In genomic region chr2:238439093-238439849, GRCh38 we compare ENCODE assay signal across 8 cellular contexts. TPM values are rescaled to one million over a fixed set of nuclear protein-coding genes. Genes with fewer than 3 reads are reported as not detected.
DNase-seq lines count a peak whose midpoint lies in the region; ATAC-seq, FAIRE-seq and TF ChIP-seq lines count a peak whose summit lies in the region.

No MANE protein-coding gene starts in this region.

- H3K9me3 Mint-ChIP-seq in natural killer cell treated with Interleukin-12 subunit alpha and Interleukin-12 subunit beta and Interleukin-15 and Interleukin-18, amount 100 ng/mL, for 72 hours, result no peaks in the 10 kb centered on the region

- POLR2A ChIA-PET in A549 (lab: Yijun Ruan, JAX), result no interaction called here

- peak overlapping the region; percentile 90 for H3K9ac ChIP-seq in mammary epithelial cell (ENCODE audit: insufficient read depth, low read length)

- intact Hi-C loops in mammary epithelial cell (cut with micrococcal nuclease), result loop anchor here (1.0 to 5.0 kb wide), 3 partner anchors 12 to 152 kb away; partner anchors contain the start of gene PER2

- H3K27ac ChIP-seq in A549, result peak overlapping the region; percentile 85 to 87
- peak overlapping the region; percentile 88 for H3K27ac ChIP-seq in SJSA1
- H3K27ac ChIP-seq in mammary epithelial cell (ENCODE audit: insufficient read depth, low read depth, low read length), result peak overlapping the region; percentile 97
- no peak overlapping the region for H3K27ac ChIP-seq in substantia nigra (ENCODE audit: low read depth, low read length, poor library complexity, severe bottlenecking)

- dilution Hi-C loops in mammary epithelial cell (cut with HindIII; ENCODE audit: low sequenced_read_pairs), result no loop called here

- ATAC-seq in A549, result peak; percentile 90 to 92
- ATAC-seq in natural killer cell treated with Interleukin-12 subunit alpha and Interleukin-12 subunit beta and Interleukin-15 and Interleukin-18, amount 100 ng/mL, for 72 hours, result peak in 1 of 2 donors; percentile 85
- no peak for ATAC-seq in GM21723 (IDR thresholded peaks at IDR 0.05; ENCODE audit: unreplicated experiment)

- no peaks in the 10 kb centered on the region for H3K27me3 Mint-ChIP-seq in natural killer cell treated with Interleukin-12 subunit alpha and Interleukin-12 subunit beta and Interleukin-15 and Interleukin-18, amount 100 ng/mL, for 72 hours

- TF ChIP-seq EP300 in A549 (IDR thresholded peaks at IDR 0.05), result peak; percentile 91 to 94; a peak in 3 of 5 replicates

- peaks cover 80% of the 10 kb centered on the region for H3K36me3 ChIP-seq in SJSA1
- H3K36me3 ChIP-seq in mammary epithelial cell (ENCODE audit: insufficient read depth, low read length), result peaks cover 12% of the 10 kb centered on the region

- H3K9me3 ChIP-seq in A549, result no peaks in the 10 kb centered on the region
- H3K9me3 ChIP-seq in SJSA1 (replicated peaks), result no peaks in the 10 kb centered on the region
- H3K9me3 ChIP-seq in mammary epithelial cell (replicated peaks; ENCODE audit: insufficient read depth, low read length), result no peaks in the 10 kb centered on the region

- H3K4me3 ChIP-seq in A549 (peak overlapping the region; percentile 12; the same call in 2 of the 3 replicates), SJSA1 (0 out of 2 replicates have a peak overlapping the region, but pooled peaks have one; percentile 3), mammary epithelial cell (replicated peaks in 1 of 3; ENCODE audit: insufficient read depth in 1 of 3, low read depth in 2 of 3, low read length in 3 of 3) (peak overlapping the region; percentile 6 to 29 (median 22))

- 48% methylated on average over 23 of the region's 23 CpGs for WGBS in A549 (ENCODE audit: missing lambda C conversion rate)
- WGBS in mammary epithelial cell (ENCODE audit: low coverage, missing lambda C conversion rate), result 3% methylated on average over 21 of the region's 23 CpGs

- TF ChIP-seq CTCF in A549 (IDR thresholded peaks at IDR 0.05) (no peak), mammary epithelial cell (conservative IDR thresholded peaks at IDR 0.05 in 1 of 2, IDR thresholded peaks at IDR 0.05 in 1 of 2; ENCODE audit: extremely low read depth in 1 of 2, insufficient read depth in 1 of 2, low read depth in 1 of 2, low read length in 2 of 2) (no peak)

- BruUV-seq in mammary epithelial cell (replicated peaks; lab: Mats Ljungman, UMichigan), result TSS peak; percentile 96

- peak in 1 of 2 experiments; percentile 33; a peak in 1 of 5 replicates for TF ChIP-seq RAD21 in A549 (conservative IDR thresholded peaks at IDR 0.05 in 1 of 2, IDR thresholded peaks at IDR 0.05 in 1 of 2)

- peak overlapping the region; percentile 63 for H3K4me2 ChIP-seq in A549
- H3K4me2 ChIP-seq in mammary epithelial cell (ENCODE audit: insufficient read depth, low read depth, low read length), result peak overlapping the region; percentile 66

- peaks cover 31% of the 10 kb centered on the region for H3K36me3 Mint-ChIP-seq in natural killer cell treated with Interleukin-12 subunit alpha and Interleukin-12 subunit beta and Interleukin-15 and Interleukin-18, amount 100 ng/mL, for 72 hours

- no peak for FAIRE-seq in A549 (lab: Jason Lieb, UNC)

- H3K4me3 Mint-ChIP-seq in natural killer cell treated with Interleukin-12 subunit alpha and Interleukin-12 subunit beta and Interleukin-15 and Interleukin-18, amount 100 ng/mL, for 72 hours, result peak overlapping the region; percentile 52

- H3K27me3 ChIP-seq in SJSA1 (replicated peaks) (no peaks in the 10 kb centered on the region), mammary epithelial cell (ENCODE audit: insufficient read depth, low read length) (no peaks in the 10 kb centered on the region)

- peaks cover 62% of the 10 kb centered on the region for H3K4me1 ChIP-seq in A549
- peaks cover 53% of the 10 kb centered on the region for H3K4me1 ChIP-seq in SJSA1 (replicated peaks)
- H3K4me1 ChIP-seq in mammary epithelial cell (ENCODE audit: insufficient read depth, low read length), result peaks cover 29% of the 10 kb centered on the region

- peak; percentile 55 to 91 for DNase-seq in A549 (ENCODE audit: low read depth in 1 of 2, low spot score in 1 of 2)
- DNase-seq in SJSA1 (ENCODE audit: low read depth in 1 of 2, low spot score in 2 of 2), result peak; percentile 90 to 94
- peak; percentile 100 for DNase-seq in mammary epithelial cell
- DNase-seq in natural killer cell treated with Interleukin-12 subunit alpha and Interleukin-12 subunit beta and Interleukin-15 and Interleukin-18, amount 100 ng/mL, for 72 hours (ENCODE audit: low spot score), result no peak
- DNase-seq in HUDEP-2 (lab: John Stamatoyannopoulos, UW; ENCODE audit: unreplicated experiment in 76 of 76), result no peak
- no peak for DNase-seq in substantia nigra (lab: John Stamatoyannopoulos, UW)
- no peak for DNase-seq in cortex of kidney (lab: John Stamatoyannopoulos, UW)

- H3K4me1 Mint-ChIP-seq in natural killer cell treated with Interleukin-12 subunit alpha and Interleukin-12 subunit beta and Interleukin-15 and Interleukin-18, amount 100 ng/mL, for 72 hours (ENCODE audit: low read depth in 2 of 2), result peaks cover 45 to 46% of the 10 kb centered on the region in 2 donors

- H2AFZ ChIP-seq in mammary epithelial cell (ENCODE audit: low read depth, low read length), result peak overlapping the region; percentile 65

- TF ChIP-seq POLR2A in A549 (IDR thresholded peaks at IDR 0.05; ENCODE audit: low read length), result no peak

- peak overlapping the region in 1 of 2 donors; percentile 61 for H3K27ac Mint-ChIP-seq in natural killer cell treated with Interleukin-12 subunit alpha and Interleukin-12 subunit beta and Interleukin-15 and Interleukin-18, amount 100 ng/mL, for 72 hours

- H3K79me2 ChIP-seq in mammary epithelial cell (ENCODE audit: insufficient read depth, low read length), result peaks cover 76% of the 10 kb centered on the region

- no peaks in the 10 kb centered on the region for H4K20me1 ChIP-seq in mammary epithelial cell (ENCODE audit: insufficient read depth, low read length)

- in situ Hi-C loops in mammary epithelial cell (cut with MboI; ENCODE audit: low sequenced_read_pairs in 2 of 2), result loop anchor here in 1 of 2 donors (10.0 kb wide), 1 partner anchor 154 kb away; the partner anchor contains the start of gene PER2

- CTCF ChIA-PET in A549 (lab: Yijun Ruan, JAX), result interaction anchor here (0.8 to 2.1 kb wide), 4 partner anchors 12 to 183 kb away, joined by 3 to 10 read pairs (median 4); no protein-coding TSS in a partner anchor
- CTCF ChIA-PET in mammary epithelial cell (lab: Charles Lee; ENCODE audit: low non-redundant PET), result no interaction called here

TF ChIP-seq in A549, 52 proteins besides CTCF, POLR2A, EP300 and RAD21 (continues in another document):
- TF ChIP-seq ZSCAN20 (CRISPR knock-in tag; IDR thresholded peaks at IDR 0.05) (no peak), JUN (IDR thresholded peaks at IDR 0.05) (peak; percentile 75 to 91; a peak in 4 of 5 replicates), HES2 (IDR thresholded peaks at IDR 0.05) (0 out of 2 replicates have a peak, but pooled peaks have one; percentile 7), NFE2L2 (conservative IDR thresholded peaks at IDR 0.05; ENCODE audit: low read length) (no peak), GATA3 (IDR thresholded peaks at IDR 0.05; ENCODE audit: borderline replicate concordance) (peak; percentile 87; the same call in 1 of the 2 replicates), HMGXB4 (CRISPR knock-in tag; IDR thresholded peaks at IDR 0.05; ENCODE audit: borderline replicate concordance) (no peak), E2F6 (IDR thresholded peaks at IDR 0.05; ENCODE audit: borderline replicate concordance, low read depth) (no peak), ZFP36 (IDR thresholded peaks at IDR 0.05; ENCODE audit: borderline replicate concordance, partially characterized antibody) (no peak), MAZ (IDR thresholded peaks at IDR 0.05; ENCODE audit: borderline replicate concordance, low read depth, low read length) (no peak), HEYL (CRISPR knock-in tag; IDR thresholded peaks at IDR 0.05) (0 out of 2 replicates have a peak, but pooled peaks have one; percentile 40), EHMT2 (IDR thresholded peaks at IDR 0.05; ENCODE audit: low read depth) (no peak), RNF2 (IDR thresholded peaks at IDR 0.05; ENCODE audit: borderline replicate concordance, low read depth) (no peak), NPAS2 (CRISPR knock-in tag; IDR thresholded peaks at IDR 0.05; ENCODE audit: borderline replicate concordance) (no peak)

RNA-seq across cellular contexts. Expression of gene ASB1, which starts 12.5 kb away (rescaled TPM):
- polyA plus RNA-seq in A549 (2011; rRNA removed) (40.1 and 42.7 TPM in 2 replicates), A549 (2017; fragmentation: RNase III; extraction: RNeasy Plus Mini Kit Qiagen cat#74134 plus additional on column Dnase treatment) (24.6 to 26.8 TPM (median 26.0 TPM) in 3 replicates), mammary epithelial cell (31.6 TPM)
- 51.7 and 54.1 TPM in 2 replicates for polyA plus RNA-seq in A549 (2012; cell fraction: cytosol; rRNA removed)
- 53.6 and 61.9 TPM in 2 replicates for polyA plus RNA-seq in A549 (2012; cell fraction: nucleus; rRNA removed)
- polyA minus RNA-seq in A549 (2011; rRNA and poly(A)+ RNA removed), result 24.9 and 38.0 TPM in 2 replicates
- 24.7 TPM in 2 replicates for total RNA-seq in SJSA1 (2014; rRNA removed; shearing (Covaris generic))
- total RNA-seq in mammary epithelial cell, result 10 to 100 TPM; 26.8 to 49.5 TPM
- 109 TPM for polyA minus RNA-seq in mammary epithelial cell
- 10 to 100 TPM; 50.2 to 63.3 TPM for total RNA-seq in natural killer cell treated with Interleukin-12 subunit alpha and Interleukin-12 subunit beta and Interleukin-15 and Interleukin-18, amount 100 ng/mL, for 72 hours

Comparison
In these comparisons a context has a peak if more than half of its experiments do, and no peak if none do; other contexts are left out.
1. DNase-seq: peak in A549 (2 of 2), SJSA1 (2 of 2) and mammary epithelial cell (single experiment); none in natural killer cell treated with Interleukin-12 subunit alpha and Interleukin-12 subunit beta and Interleukin-15 and Interleukin-18, amount 100 ng/mL, for 72 hours (single experiment), HUDEP-2 (0 of 76), substantia nigra (0 of 49) and cortex of kidney (single experiment).
2. Peak in every context shown above with its lines, with median percentiles within 50 percentile points of each other: H3K4me3 ChIP-seq.